Comparison of ENCODE assay signal across 7 cellular contexts in genomic region chr7:151875862-151876111, GRCh38. TPM values are rescaled to one million over a fixed set of nuclear protein-coding genes. Genes with fewer than 3 reads are reported as not detected.
DNase-seq lines count a peak whose midpoint lies in the region; ATAC-seq and TF ChIP-seq lines count a peak whose summit lies in the region.

No MANE protein-coding gene starts in this region.

- ATAC-seq in HG02623 (IDR thresholded peaks at IDR 0.05; ENCODE audit: unreplicated experiment) (no peak), HG02840 (IDR thresholded peaks at IDR 0.05; ENCODE audit: low FRiP score, unreplicated experiment) (no peak), HG03039 (IDR thresholded peaks at IDR 0.05; ENCODE audit: unreplicated experiment) (no peak)

- H3K14ac ChIP-seq in H9 (ENCODE audit: insufficient read depth, low read length), result peak overlapping the region; percentile 11; the same call in 1 of the 2 replicates

- peaks cover 5 to 6% of the 10 kb centered on the region in 2 experiments for H3K4me1 Mint-ChIP-seq in H9
- H3K4me1 Mint-ChIP-seq in activated T-helper 1 cell treated with anti-CD3 and anti-CD28 coated beads, Interleukin-12 subunit alpha, Interleukin-12 subunit beta, Interleukin-2, Interleukin-4 antibody, amounts not matched to agents 30 ng/mL and 10 ng/mL and 1 ng/mL, durations not matched to agents 14 hours and 24 hours and 36 hours (ENCODE audit: low read depth), result peaks cover 6% of the 10 kb centered on the region

- H3K4me2 ChIP-seq in H9 (ENCODE audit: insufficient read depth, insufficient read length, low read length), result peak overlapping the region; percentile 95

- H3K9me3 ChIP-seq in H9 (ENCODE audit: control insufficient read depth, low read depth, low read length) (no peaks in the 10 kb centered on the region), right atrium auricular region (no peaks in the 10 kb centered on the region), skeletal muscle tissue (ENCODE audit: control insufficient read depth in 3 of 3, low read length in 3 of 3) (no peaks in the 10 kb centered on the region)

- H3K27me3 ChIP-seq in H9 (ENCODE audit: insufficient read depth, low read length), result peaks cover 8% of the 10 kb centered on the region
- no peaks in the 10 kb centered on the region for H3K27me3 ChIP-seq in right atrium auricular region
- H3K27me3 ChIP-seq in skeletal muscle tissue (ENCODE audit: control insufficient read depth in 3 of 3, insufficient read depth in 3 of 3, low read length in 3 of 3), result no peaks in the 10 kb centered on the region

- H4K91ac ChIP-seq in H9 (ENCODE audit: insufficient read length, low read depth, low read length), result no peak overlapping the region

- H2AK5ac ChIP-seq in H9 (ENCODE audit: insufficient read length, low read length), result no peak overlapping the region

- no peaks in the 10 kb centered on the region for H4K20me1 ChIP-seq in H9 (ENCODE audit: control insufficient read depth, insufficient read depth, insufficient read length)

- H2BK15ac ChIP-seq in H9 (ENCODE audit: low read depth, low read length), result no peak overlapping the region

- H3K27me3 Mint-ChIP-seq in H9 (ENCODE audit: low read depth), result peaks cover 73% of the 10 kb centered on the region
- peaks cover 35% of the 10 kb centered on the region for H3K27me3 Mint-ChIP-seq in activated T-helper 1 cell treated with anti-CD3 and anti-CD28 coated beads, Interleukin-12 subunit alpha, Interleukin-12 subunit beta, Interleukin-2, Interleukin-4 antibody, amounts not matched to agents 30 ng/mL and 10 ng/mL and 1 ng/mL, durations not matched to agents 14 hours and 24 hours and 36 hours (ENCODE audit: insufficient read depth)

- no peaks in the 10 kb centered on the region for H3K79me1 ChIP-seq in H9 (ENCODE audit: insufficient read depth, low read depth, low read length, poor library complexity, severe bottlenecking)

- TF ChIP-seq CTCF in H9 (conservative IDR thresholded peaks at IDR 0.05), result no peak
- no peak for TF ChIP-seq CTCF in right atrium auricular region (IDR thresholded peaks at IDR 0.05)

- intact Hi-C loops in activated T-helper 1 cell treated with anti-CD3 and anti-CD28 coated beads, Interleukin-12 subunit alpha, Interleukin-12 subunit beta, Interleukin-2, Interleukin-4 antibody, amounts not matched to agents 30 ng/mL and 10 ng/mL and 1 ng/mL, durations not matched to agents 14 hours and 24 hours and 36 hours (cut with micrococcal nuclease), result loop anchor here (1.0 to 5.0 kb wide), 5 partner anchors 61 to 801 kb away; partner anchors contain the start of genes GALNT11 and XRCC2

- no peak overlapping the region for H3K18ac ChIP-seq in H9 (ENCODE audit: insufficient read length, low read depth, low read length)

- H4K5ac ChIP-seq in H9 (ENCODE audit: insufficient read length, low read depth, low read length), result no peak overlapping the region

- H2BK20ac ChIP-seq in H9 (ENCODE audit: low read depth, low read length, poor library complexity, severe bottlenecking), result no peak overlapping the region

- no peaks in the 10 kb centered on the region for H3K36me3 Mint-ChIP-seq in H9 (ENCODE audit: insufficient read depth in 1 of 3, low read depth in 3 of 3)
- H3K36me3 Mint-ChIP-seq in activated T-helper 1 cell treated with anti-CD3 and anti-CD28 coated beads, Interleukin-12 subunit alpha, Interleukin-12 subunit beta, Interleukin-2, Interleukin-4 antibody, amounts not matched to agents 30 ng/mL and 10 ng/mL and 1 ng/mL, durations not matched to agents 14 hours and 24 hours and 36 hours (ENCODE audit: low read depth), result no peaks in the 10 kb centered on the region

- no peak overlapping the region for H2BK5ac ChIP-seq in H9 (ENCODE audit: insufficient read length, low read length)

- no peaks in the 10 kb centered on the region for H3K4me1 ChIP-seq in H9 (ENCODE audit: insufficient read depth, low read length)
- H3K4me1 ChIP-seq in right atrium auricular region, result peaks cover 0 to 32% of the 10 kb centered on the region in 2 donors
- H3K4me1 ChIP-seq in skeletal muscle tissue (ENCODE audit: control insufficient read depth in 3 of 3, insufficient read depth in 3 of 3, low read length in 3 of 3), result peaks cover 4 to 29% (median 14%) of the 10 kb centered on the region in 3 donors

- H3K9me3 Mint-ChIP-seq in H9, result no peaks in the 10 kb centered on the region
- no peaks in the 10 kb centered on the region for H3K9me3 Mint-ChIP-seq in activated T-helper 1 cell treated with anti-CD3 and anti-CD28 coated beads, Interleukin-12 subunit alpha, Interleukin-12 subunit beta, Interleukin-2, Interleukin-4 antibody, amounts not matched to agents 30 ng/mL and 10 ng/mL and 1 ng/mL, durations not matched to agents 14 hours and 24 hours and 36 hours

- H3K56ac ChIP-seq in H9 (ENCODE audit: insufficient read length, low read depth, low read length), result no peak overlapping the region

- DNase-seq in H9 (no peak), right atrium auricular region (ENCODE audit: low spot score) (no peak)
- no peak for DNase-seq in activated T-helper 1 cell treated with anti-CD3 and anti-CD28 coated beads, Interleukin-12 subunit alpha, Interleukin-12 subunit beta, Interleukin-2, Interleukin-4 antibody, amounts not matched to agents 30 ng/mL and 10 ng/mL and 1 ng/mL, durations not matched to agents 14 hours and 24 hours and 36 hours (ENCODE audit: low spot score)

- H3K27ac Mint-ChIP-seq in H9, result 0 out of 7 replicates have a peak overlapping the region, but pooled peaks of 1 of the 3 experiments have one; percentile 27
- H3K27ac Mint-ChIP-seq in activated T-helper 1 cell treated with anti-CD3 and anti-CD28 coated beads, Interleukin-12 subunit alpha, Interleukin-12 subunit beta, Interleukin-2, Interleukin-4 antibody, amounts not matched to agents 30 ng/mL and 10 ng/mL and 1 ng/mL, durations not matched to agents 14 hours and 24 hours and 36 hours, result peak overlapping the region; percentile 23

- no peak overlapping the region for H3T11ph ChIP-seq in H9 (ENCODE audit: low read length)

- peak overlapping the region; percentile 80 to 91 for H3K4me3 Mint-ChIP-seq in H9
- peak overlapping the region; percentile 84 for H3K4me3 Mint-ChIP-seq in activated T-helper 1 cell treated with anti-CD3 and anti-CD28 coated beads, Interleukin-12 subunit alpha, Interleukin-12 subunit beta, Interleukin-2, Interleukin-4 antibody, amounts not matched to agents 30 ng/mL and 10 ng/mL and 1 ng/mL, durations not matched to agents 14 hours and 24 hours and 36 hours

- no peaks in the 10 kb centered on the region for H3K79me2 ChIP-seq in H9 (ENCODE audit: insufficient read depth, low read length)

- H3K4me3 ChIP-seq in right atrium auricular region, result peak overlapping the region; percentile 77 to 89
- peak overlapping the region; percentile 65 to 83 (median 83) for H3K4me3 ChIP-seq in skeletal muscle tissue (ENCODE audit: low read length in 3 of 3)

- H3K4ac ChIP-seq in H9 (ENCODE audit: low read depth, low read length), result no peak overlapping the region

- H3K23ac ChIP-seq in H9 (ENCODE audit: insufficient read length, low read depth, low read length), result no peak overlapping the region

- no peak overlapping the region for H3K27ac ChIP-seq in H9 (ENCODE audit: insufficient read length, low read depth, low read length)
- H3K27ac ChIP-seq in right atrium auricular region, result peak overlapping the region; percentile 98 to 99
- peak overlapping the region; percentile 85 for H3K27ac ChIP-seq in skeletal muscle tissue (ENCODE audit: low read depth, low read length)

- H3K36me3 ChIP-seq in right atrium auricular region (no peaks in the 10 kb centered on the region), skeletal muscle tissue (ENCODE audit: control insufficient read depth in 3 of 3, insufficient read depth in 3 of 3, low read length in 3 of 3) (no peaks in the 10 kb centered on the region)

- no peak overlapping the region for H2BK12ac ChIP-seq in H9 (ENCODE audit: insufficient read length, low read depth, low read length)

- no CpG with 5 or more reads among the region's 15 CpGs for WGBS in H9 (ENCODE audit: extremely low coverage, insufficient read length, low lambda C conversion rate)

- H3K23me2 ChIP-seq in H9 (ENCODE audit: insufficient read length, low read depth, low read length, poor library complexity, severe bottlenecking), result peaks cover 27% of the 10 kb centered on the region

- H2BK120ac ChIP-seq in H9 (ENCODE audit: low read depth, low read length, poor library complexity, severe bottlenecking), result no peak overlapping the region

- no peak overlapping the region for H2AFZ ChIP-seq in H9 (ENCODE audit: low read length)

- no peak overlapping the region for H3K9ac ChIP-seq in H9 (ENCODE audit: extremely low read depth, insufficient read length, low read length)
- peak overlapping the region in 2 of 3 donors; percentile 80 to 85 for H3K9ac ChIP-seq in skeletal muscle tissue (ENCODE audit: low read depth in 1 of 3, low read length in 3 of 3)

- no peak overlapping the region for H4K8ac ChIP-seq in H9 (replicated peaks; ENCODE audit: insufficient read length, low read depth, low read length)

RNA-seq across cellular contexts. Expression of gene PRKAG2, which starts 1.1 kb away (rescaled TPM):
- 11.8 and 12.3 TPM in 2 replicates for total RNA-seq in H9 (2021)
- total RNA-seq in activated T-helper 1 cell treated with anti-CD3 and anti-CD28 coated beads, Interleukin-12 subunit alpha, Interleukin-12 subunit beta, Interleukin-2, Interleukin-4 antibody, amounts not matched to agents 30 ng/mL and 10 ng/mL and 1 ng/mL, durations not matched to agents 14 hours and 24 hours and 36 hours, result 16.9 and 18.5 TPM in 2 replicates
- total RNA-seq in right atrium auricular region, result 100 to 1,000 TPM; 133 to 177 TPM
- total RNA-seq in skeletal muscle tissue, result 4.7 TPM
